In the genomic region with DNA sequence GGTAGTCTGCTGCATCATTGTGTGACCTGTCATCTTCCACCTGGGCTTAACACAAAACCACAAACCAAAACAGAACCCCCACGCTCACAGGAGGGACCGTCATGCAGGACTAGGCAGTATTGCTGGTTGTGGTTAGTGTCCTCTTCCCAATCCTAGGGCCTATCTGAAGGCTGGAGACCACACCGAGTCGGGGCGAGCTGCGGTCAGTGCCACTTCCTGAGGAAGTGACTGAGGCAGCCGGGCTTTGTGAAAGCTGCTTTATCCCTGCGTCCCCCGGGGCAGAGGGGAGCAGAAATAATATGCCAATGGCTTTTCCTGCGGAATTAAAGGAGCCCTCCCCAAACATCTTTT, we compare ENCODE assay signal across 8 cellular contexts. TPM values are rescaled to one million over a fixed set of nuclear protein-coding genes. Genes with fewer than 3 reads are reported as not detected.
DNase-seq lines count a peak whose midpoint lies in the region; ATAC-seq, FAIRE-seq and TF ChIP-seq lines count a peak whose summit lies in the region.

No MANE protein-coding gene starts in this region.

- H3K4me2 ChIP-seq in Loucy (ENCODE audit: low read depth, low read length, poor library complexity, severe bottlenecking) (peak overlapping the region; percentile 53), GM12878 (ENCODE audit: control insufficient read depth, insufficient read depth) (peak overlapping the region; percentile 62)

- peak; percentile 51 for DNase-seq in GM12878 (ENCODE audit: low read depth, low spot score)
- peak; percentile 37 for DNase-seq in left kidney (ENCODE audit: low read depth, low spot score)
- DNase-seq in tibial artery, result peak; percentile 77 to 82
- no peak for DNase-seq in iPS-NIHi7 (ENCODE audit: extremely low spot score)
- no peak for DNase-seq in H7

- TF ChIP-seq EP300 in GM12878 (IDR thresholded peaks at IDR 0.05; ENCODE audit: borderline replicate concordance in 1 of 2, control insufficient read depth in 1 of 2, low read depth in 2 of 2, low read length in 2 of 2), result 0 out of 4 replicates have a peak, but pooled peaks of 1 of the 2 experiments have one; percentile 32

- H2AFZ ChIP-seq in ACC112 (ENCODE audit: low read length, unreplicated experiment), result peak overlapping the region; percentile 27
- H2AFZ ChIP-seq in Loucy (ENCODE audit: low read length), result no peak overlapping the region
- peak overlapping the region; percentile 37; the same call in 1 of the 2 replicates for H2AFZ ChIP-seq in GM12878 (ENCODE audit: control insufficient read depth, low read depth, low read length)

- FAIRE-seq in GM12878 (lab: Jason Lieb, UNC), result peak; percentile 77

- H3K4me3 ChIP-seq in ACC112 (ENCODE audit: low read depth, low read length) (peak overlapping the region; percentile 53), Loucy (ENCODE audit: low read length, poor library complexity, severe bottlenecking) (peak overlapping the region; percentile 12), GM12878 (no peak overlapping the region), tibial artery (peak overlapping the region; percentile 5 to 30), H7 (ENCODE audit: insufficient read depth, low read depth, low read length) (no peak overlapping the region)

- H3K9me2 ChIP-seq in Loucy (replicated peaks; ENCODE audit: low read depth, low read length), result no peaks in the 10 kb centered on the region

- in situ Hi-C loops in GM12878 (cut with MboI), result no loop called here

- H3K27ac ChIP-seq in ACC112 (ENCODE audit: low read depth, low read length) (peak overlapping the region; percentile 85), GM12878 (ENCODE audit: control insufficient read depth, insufficient read depth) (no peak overlapping the region), tibial artery (peak overlapping the region; percentile 69 to 82)

- H4K20me1 ChIP-seq in Loucy (ENCODE audit: insufficient read depth, low read length, poor library complexity, severe bottlenecking) (no peaks in the 10 kb centered on the region), GM12878 (ENCODE audit: control insufficient read depth, insufficient read depth) (no peaks in the 10 kb centered on the region)

- TF ChIP-seq RAD21 in GM12878 (IDR thresholded peaks at IDR 0.05; ENCODE audit: insufficient read depth, low read depth, low read length), result no peak

- 2% methylated on average over 10 of the region's 10 CpGs for WGBS in GM12878 (ENCODE audit: insufficient coverage, insufficient replicate concordance, low lambda C conversion rate, missing lambda C conversion rate)

- no peak overlapping the region for H3K9ac ChIP-seq in Loucy (ENCODE audit: low read depth, low read length, poor library complexity, severe bottlenecking)
- H3K9ac ChIP-seq in GM12878 (ENCODE audit: control insufficient read depth, insufficient read depth, low read length), result no peak overlapping the region

- peaks cover 36% of the 10 kb centered on the region for H3K79me2 ChIP-seq in ACC112 (ENCODE audit: control insufficient read depth, insufficient read depth, low read length, unreplicated experiment)
- no peaks in the 10 kb centered on the region for H3K79me2 ChIP-seq in Loucy (ENCODE audit: insufficient read depth, low read length)
- no peaks in the 10 kb centered on the region for H3K79me2 ChIP-seq in GM12878 (ENCODE audit: control insufficient read depth, insufficient read depth, low read length)

- SMC1A ChIA-PET in GM12878 (lab: Charles Lee; ENCODE audit: uncharacterized antibody, unreplicated experiment), result no interaction called here

- H3K4me1 ChIP-seq in ACC112 (ENCODE audit: control insufficient read depth, insufficient read depth, low read length, unreplicated experiment) (peaks cover 32% of the 10 kb centered on the region), Loucy (ENCODE audit: insufficient read depth, low read length, poor library complexity, severe bottlenecking) (peaks cover 10% of the 10 kb centered on the region), GM12878 (ENCODE audit: control insufficient read depth, insufficient read depth, low read length) (peaks cover 8% of the 10 kb centered on the region), tibial artery (peaks cover 0 to 73% (median 34%) of the 10 kb centered on the region in 4 donors)

- H3F3A ChIP-seq in Loucy (ENCODE audit: low read depth), result no peaks in the 10 kb centered on the region

- RAD21 ChIA-PET in GM12878 (lab: Charles Lee; ENCODE audit: unreplicated experiment), result no interaction called here

- H3K27me3 ChIP-seq in ACC112 (ENCODE audit: insufficient read depth, low read length) (no peaks in the 10 kb centered on the region), Loucy (ENCODE audit: insufficient read depth, low read length, poor library complexity, severe bottlenecking) (peaks cover 14% of the 10 kb centered on the region), GM12878 (replicated peaks in 1 of 2; ENCODE audit: control insufficient read depth in 2 of 2, insufficient read depth in 2 of 2, low read length in 1 of 2) (no peaks in the 10 kb centered on the region), tibial artery (no peaks in the 10 kb centered on the region), H7 (ENCODE audit: control insufficient read depth, insufficient read depth, low read length) (no peaks in the 10 kb centered on the region)

- peak; percentile 64 for ATAC-seq in GM19467 (IDR thresholded peaks at IDR 0.05; ENCODE audit: unreplicated experiment)
- ATAC-seq in GM12878, result peak; percentile 81

- no peak for TF ChIP-seq CTCF in Loucy (conservative IDR thresholded peaks at IDR 0.05; ENCODE audit: low read length)
- no peak for TF ChIP-seq CTCF in GM12878 (IDR thresholded peaks at IDR 0.05 in 2 of 3, conservative IDR thresholded peaks at IDR 0.05 in 1 of 3; ENCODE audit: control insufficient read depth in 2 of 3, extremely low read depth in 1 of 3, insufficient read depth in 1 of 3, low read depth in 3 of 3, low read length in 3 of 3)
- TF ChIP-seq CTCF in tibial artery (IDR thresholded peaks at IDR 0.05), result no peak

- H3K9me3 ChIP-seq in Loucy (ENCODE audit: insufficient read depth, low read depth, low read length), result no peaks in the 10 kb centered on the region
- H3K9me3 ChIP-seq in GM12878 (replicated peaks; ENCODE audit: control insufficient read depth, insufficient read depth, low read length), result no peaks in the 10 kb centered on the region
- H3K9me3 ChIP-seq in tibial artery, result no peaks in the 10 kb centered on the region

- POLR2A ChIA-PET in GM12878 (lab: Charles Lee), result no interaction called here

- H3K36me3 ChIP-seq in ACC112 (ENCODE audit: insufficient read depth, low read length) (no peaks in the 10 kb centered on the region), Loucy (ENCODE audit: insufficient read depth, low read length) (no peaks in the 10 kb centered on the region), GM12878 (ENCODE audit: control insufficient read depth in 2 of 2, insufficient read depth in 2 of 2, low read length in 1 of 2) (no peaks in the 10 kb centered on the region), tibial artery (peaks cover 0 to 10% (median 3%) of the 10 kb centered on the region in 3 donors), H7 (replicated peaks; ENCODE audit: control insufficient read depth, insufficient read depth, low read length) (peaks cover 11% of the 10 kb centered on the region)

- intact Hi-C loops in GM12878 (cut with micrococcal nuclease; ENCODE audit: unreplicated experiment) (loop anchor here (10.0 kb wide), 1 partner anchor 103 kb away; no protein-coding TSS in a partner anchor), tibial artery (cut with DNase I; ENCODE audit: low total_unique reads) (no loop called here)

- TF ChIP-seq POLR2A in GM12878 (IDR thresholded peaks at IDR 0.05; ENCODE audit: low read depth, low read length), result no peak

- CTCF ChIA-PET in GM12878 (lab: Yijun Ruan, JAX), result interaction anchor here (1.1 kb wide), 1 partner anchor 16 kb away, joined by 3 read pairs; no protein-coding TSS in a partner anchor

- BruUV-seq in GM12878 (replicated peaks; lab: Mats Ljungman, UMichigan), result no TSS peak

TF ChIP-seq in GM12878, 131 proteins besides CTCF, POLR2A, EP300 and RAD21 (continues in another document):
- TF ChIP-seq FOXK2 (IDR thresholded peaks at IDR 0.05), result no peak
- peak; percentile 29; the same call in 1 of the 2 replicates for TF ChIP-seq TCF12 (IDR thresholded peaks at IDR 0.05; ENCODE audit: low read depth, low read length)
- peak; percentile 81 for TF ChIP-seq IKZF1 (conservative IDR thresholded peaks at IDR 0.05)
- TF ChIP-seq DPF2 (IDR thresholded peaks at IDR 0.05), result peak; percentile 54
- no peak for TF ChIP-seq BMI1 (IDR thresholded peaks at IDR 0.05; ENCODE audit: borderline replicate concordance)
- peak; percentile 72 to 78 for TF ChIP-seq IKZF2 (IDR thresholded peaks at IDR 0.05)
- peak; percentile 66 for TF ChIP-seq CBFB (IDR thresholded peaks at IDR 0.05; ENCODE audit: low read depth)
- no peak for TF ChIP-seq STAT1 (conservative IDR thresholded peaks at IDR 0.05)
- peak; percentile 86 for TF ChIP-seq EED (IDR thresholded peaks at IDR 0.05; ENCODE audit: low read depth)
- TF ChIP-seq SPI1 (IDR thresholded peaks at IDR 0.05; ENCODE audit: borderline replicate concordance, insufficient read depth, low read depth, low read length), result peak; percentile 56; the same call in 1 of the 2 replicates
- peak; percentile 58 for TF ChIP-seq NFIC (IDR thresholded peaks at IDR 0.05; ENCODE audit: low read depth, low read length)
- TF ChIP-seq PAX5 (IDR thresholded peaks at IDR 0.05; ENCODE audit: borderline replicate concordance, low read depth, low read length), result peak; percentile 62; the same call in 1 of the 2 replicates
- TF ChIP-seq ETV6 (conservative IDR thresholded peaks at IDR 0.05 in 1 of 2, IDR thresholded peaks at IDR 0.05 in 1 of 2; ENCODE audit: borderline replicate concordance in 1 of 2, low read depth in 1 of 2), result no peak

RNA-seq across cellular contexts. Expression of a gene that starts 22.9 kb away (rescaled TPM):
- 14.2 and 16.9 TPM in 2 replicates for total RNA-seq in GM12878 (2013; cell fraction: nucleolus; rRNA removed)
- total RNA-seq in GM12878 (2014; rRNA removed), result 0.90 and 2.1 TPM in 2 replicates
- total RNA-seq in GM12878 (2014; rRNA removed; fragmentation: Illumina TruSeq; extraction: Trizol), result 1.6 and 2.3 TPM in 2 replicates
- 1.4 and 1.9 TPM in 2 replicates for total RNA-seq in GM12878 (2021)
- 1.4 TPM for polyA plus RNA-seq in GM12878 (2011; ENCODE audit: low read depth)
- 2.1 and 2.3 TPM in 2 replicates for polyA plus RNA-seq in GM12878 (2011; rRNA removed)
- 3.0 and 3.8 TPM in 2 replicates for polyA plus RNA-seq in GM12878 (2011; cell fraction: cytosol; rRNA removed)
- 1.5 and 1.7 TPM in 2 replicates for polyA plus RNA-seq in GM12878 (2011; cell fraction: nucleus; rRNA removed)
- 1.8 and 2.1 TPM in 2 replicates for polyA plus RNA-seq in GM12878 (2012)
- 3.4 and 4.2 TPM in 2 replicates for polyA plus RNA-seq in GM12878 (2014; fragmentation: Illumina TruSeq; extraction: Trizol)
- polyA plus RNA-seq in GM12878 (2014; fragmentation: Nextera tagmentation; extraction: Ambion mirVana), result 1 to 10 TPM in 1 of 2 experiments, under 1 TPM in 1; 0.44 to 1.3 TPM
- polyA plus RNA-seq in GM12878 (2014; rRNA removed), result 1.6 and 1.9 TPM in 2 replicates
- under 1 TPM; 0.63 to 0.84 TPM for polyA plus RNA-seq in GM12878 (2016; fragmentation: Nextera tagmentation; extraction: Ambion mirVana)
- 4.6 and 5.0 TPM in 2 replicates for polyA minus RNA-seq in GM12878 (2011; rRNA and poly(A)+ RNA removed)
- 0.73 and 1.9 TPM in 2 replicates for polyA minus RNA-seq in GM12878 (2011; cell fraction: cytosol; rRNA and poly(A)+ RNA removed)
- 0.77 and 0.85 TPM in 2 replicates for polyA minus RNA-seq in GM12878 (2011; cell fraction: nucleus; rRNA and poly(A)+ RNA removed)
- total RNA-seq in H7 (2014; rRNA removed; shearing (Covaris generic)), result 71.6 and 111 TPM in 2 replicates

Comparison
In these comparisons a context has a peak if more than half of its experiments do, and no peak if none do; other contexts are left out.
1. H3K4me3 ChIP-seq: peak in ACC112 (single experiment), Loucy (single experiment) and tibial artery (2 of 2); none in GM12878 (single experiment) and H7 (single experiment).
2. DNase-seq: peak in GM12878 (single experiment), left kidney (single experiment) and tibial artery (2 of 2); none in iPS-NIHi7 (single experiment) and H7 (single experiment).